Comparison of ENCODE assay signal across 23 cellular contexts in genomic region chr1:91490501-91490900, GRCh38. TPM values are rescaled to one million over a fixed set of nuclear protein-coding genes. Genes with fewer than 3 reads are reported as not detected.
DNase-seq lines count a peak whose midpoint lies in the region; ATAC-seq and TF ChIP-seq lines count a peak whose summit lies in the region.
"Had no signal": no experiment of that assay in that cellular context is flagged by ENCODE, and none has a peak within 500 bp of the region (broad histone marks: within the 10 kb centered on the region; RNA-seq: fewer than 3 reads in every experiment).

No MANE protein-coding gene starts in this region.

- intact Hi-C loops in sciatic nerve (cut with DNase I): no loop called here

- no peak overlapping the region for H3K27ac ChIP-seq in RWPE1
- H3K27ac ChIP-seq: KMS-11, PC-9 had no signal

- ATAC-seq in SK-N-SH treated with all-trans-retinoic acid at 6 μM for 48 hours: no peak
- ATAC-seq in sciatic nerve: peak; percentile 64
- no peak for ATAC-seq in GM19035 (IDR thresholded peaks at IDR 0.05; ENCODE audit: unreplicated experiment)

- peak; percentile 32 for DNase-seq in DMS 273 treated with DMSO at 0.1 percent for 48 hours (lab: John Stamatoyannopoulos, UW)
- peak; percentile 20 for DNase-seq in fibroblast of the conjunctiva (ENCODE audit: low read depth)
- DNase-seq in sciatic nerve (ENCODE audit: low spot score): no peak
- no peak for DNase-seq in RWPE1 (ENCODE audit: low spot score)
- DNase-seq in AG20443 (ENCODE audit: low spot score): no peak
- DNase-seq: AML-193; C1 segment of cervical spinal cord; CD4-positive, alpha-beta memory T cell; COR-L47; DMS79; GOT3; HCEC 1CT; IMR-90; MM.1S; NCI-H2029; NCI-H2227 treated with DMSO at 0.1 percent for 48 hours; NCI-H526 treated with DMSO at 0.1 percent for 48 hours; PC-9; Right ventricle myocardium superior; SW 1271 had no signal

- no peak for TF ChIP-seq CTCF in RWPE1 (conservative IDR thresholded peaks at IDR 0.05; ENCODE audit: low read depth)

- POLR2A ChIA-PET in RWPE1 (lab: Yijun Ruan, JAX; ENCODE audit: low non-redundant PET): no interaction called here

- CTCF ChIA-PET in RWPE1 (lab: Yijun Ruan, JAX): no interaction called here

TF ChIP-seq in SK-N-SH treated with all-trans-retinoic acid at 6 μM for 48 hours, 23 proteins besides CTCF, POLR2A, EP300 and RAD21:
- TF ChIP-seq TOX (CRISPR knock-in tag; IDR thresholded peaks at IDR 0.05; ENCODE audit: borderline replicate concordance) (no peak), ZFP3 (CRISPR knock-in tag; IDR thresholded peaks at IDR 0.05) (no peak), TCF4 (CRISPR knock-in tag; IDR thresholded peaks at IDR 0.05; ENCODE audit: borderline replicate concordance) (peak; percentile 31; the same call in 1 of the 2 replicates), ESRRG (CRISPR knock-in tag; IDR thresholded peaks at IDR 0.05) (no peak), SNAI2 (CRISPR knock-in tag; IDR thresholded peaks at IDR 0.05) (no peak), ISL1 (CRISPR knock-in tag; IDR thresholded peaks at IDR 0.05) (peak; percentile 91)

RNA-seq across cellular contexts. Expression of gene CDC7, which starts 10.2 kb away (rescaled TPM):
- total RNA-seq in sciatic nerve: 3.9 TPM

Comparison
In these comparisons a context has a peak if more than half of its experiments do, and no peak if none do; other contexts are left out.
1. DNase-seq: peak in DMS 273 treated with DMSO at 0.1 percent for 48 hours (single experiment) and fibroblast of the conjunctiva (single experiment); none in sciatic nerve (single experiment), RWPE1 (single experiment) and AG20443 (single experiment).